2 cellular contexts compared by ENCODE assay signal in the genomic region with DNA sequence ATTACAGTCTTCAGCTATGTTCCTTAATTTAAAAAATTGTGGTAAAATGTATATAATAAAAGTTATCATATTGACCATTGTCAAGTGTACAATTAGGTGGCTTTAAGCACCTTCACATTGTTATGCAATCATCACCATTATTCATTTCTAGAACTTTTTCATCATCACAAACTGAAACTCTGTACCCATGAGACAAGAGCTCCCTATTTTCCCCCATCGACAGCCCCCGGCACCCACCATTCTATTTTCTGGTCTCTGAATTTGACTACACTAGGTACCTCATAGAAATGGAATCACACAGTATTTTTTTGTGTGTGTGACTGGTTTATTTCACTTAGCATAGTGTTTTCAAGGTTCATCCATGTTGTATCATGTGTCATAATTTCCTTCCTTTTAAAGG.
A peak's percentile ranks its signal among the peaks of the same experiment; 100 is the strongest.
TF ChIP-seq lines count a peak whose summit lies in the region.

No MANE protein-coding gene starts in this region.

TF ChIP-seq in K562, 482 proteins besides CTCF, POLR2A, EP300 and RAD21:
- no peak for TF ChIP-seq ARID4B (CRISPR knock-in tag; IDR thresholded peaks at IDR 0.05)
- TF ChIP-seq CEBPG (CRISPR knock-in tag; IDR thresholded peaks at IDR 0.05) = no peak
- TF ChIP-seq CEBPG (tag; conservative IDR thresholded peaks at IDR 0.05 in 1 of 2, IDR thresholded peaks at IDR 0.05 in 1 of 2) = peak in 1 of 2 experiments; percentile 35; a peak in 1 of 4 replicates
- TF ChIP-seq CEBPB (tag; IDR thresholded peaks at IDR 0.05) = peak; percentile 58

TF ChIP-seq in WTC11, 78 proteins besides CTCF, POLR2A, EP300 and RAD21:
- no peak for TF ChIP-seq MAX (CRISPR knock-in tag; IDR thresholded peaks at IDR 0.05)
- no peak for TF ChIP-seq NFE2L1 (CRISPR knock-in tag; IDR thresholded peaks at IDR 0.05)
- TF ChIP-seq ZNF263 (CRISPR knock-in tag; IDR thresholded peaks at IDR 0.05; ENCODE audit: low read depth) = no peak
- no peak for TF ChIP-seq NR3C1 (CRISPR knock-in tag; conservative IDR thresholded peaks at IDR 0.05; ENCODE audit: low read depth)
- TF ChIP-seq, protein P1, sequence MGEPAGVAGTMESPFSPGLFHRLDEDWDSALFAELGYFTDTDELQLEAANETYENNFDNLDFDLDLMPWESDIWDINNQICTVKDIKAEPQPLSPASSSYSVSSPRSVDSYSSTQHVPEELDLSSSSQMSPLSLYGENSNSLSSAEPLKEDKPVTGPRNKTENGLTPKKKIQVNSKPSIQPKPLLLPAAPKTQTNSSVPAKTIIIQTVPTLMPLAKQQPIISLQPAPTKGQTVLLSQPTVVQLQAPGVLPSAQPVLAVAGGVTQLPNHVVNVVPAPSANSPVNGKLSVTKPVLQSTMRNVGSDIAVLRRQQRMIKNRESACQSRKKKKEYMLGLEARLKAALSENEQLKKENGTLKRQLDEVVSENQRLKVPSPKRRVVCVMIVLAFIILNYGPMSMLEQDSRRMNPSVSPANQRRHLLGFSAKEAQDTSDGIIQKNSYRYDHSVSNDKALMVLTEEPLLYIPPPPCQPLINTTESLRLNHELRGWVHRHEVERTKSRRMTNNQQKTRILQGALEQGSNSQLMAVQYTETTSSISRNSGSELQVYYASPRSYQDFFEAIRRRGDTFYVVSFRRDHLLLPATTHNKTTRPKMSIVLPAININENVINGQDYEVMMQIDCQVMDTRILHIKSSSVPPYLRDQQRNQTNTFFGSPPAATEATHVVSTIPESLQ (CRISPR knock-in tag; IDR thresholded peaks at IDR 0.05) = no peak
- TF ChIP-seq TEAD1 (CRISPR knock-in tag; IDR thresholded peaks at IDR 0.05) = no peak
- no peak for TF ChIP-seq MYBL2 (CRISPR knock-in tag; IDR thresholded peaks at IDR 0.05)
- TF ChIP-seq ETV6 (CRISPR knock-in tag; IDR thresholded peaks at IDR 0.05) = no peak
- no peak for TF ChIP-seq ESRRA (CRISPR knock-in tag; IDR thresholded peaks at IDR 0.05; ENCODE audit: borderline replicate concordance)
- TF ChIP-seq ZNF232 (CRISPR knock-in tag; IDR thresholded peaks at IDR 0.05) = no peak
- TF ChIP-seq TEAD4 (CRISPR knock-in tag; IDR thresholded peaks at IDR 0.05) = no peak
- no peak for TF ChIP-seq ZNF219 (CRISPR knock-in tag; IDR thresholded peaks at IDR 0.05; ENCODE audit: borderline replicate concordance)
- TF ChIP-seq SP1 (CRISPR knock-in tag; conservative IDR thresholded peaks at IDR 0.05) = no peak
- no peak for TF ChIP-seq FOXJ3 (CRISPR knock-in tag; IDR thresholded peaks at IDR 0.05; ENCODE audit: borderline replicate concordance)
